In genomic region chr7:69643708-69644445, GRCh38 we compare ENCODE assay signal across 23 cellular contexts. TPM values are rescaled to one million over a fixed set of nuclear protein-coding genes. Genes with fewer than 3 reads are reported as not detected.
DNase-seq lines count a peak whose midpoint lies in the region; ATAC-seq, FAIRE-seq and TF ChIP-seq lines count a peak whose summit lies in the region.
"Had no signal": no experiment of that assay in that cellular context is flagged by ENCODE, and none has a peak within 500 bp of the region (broad histone marks: within the 10 kb centered on the region; RNA-seq: fewer than 3 reads in every experiment).

No MANE protein-coding gene starts in this region.

- peak overlapping the region; percentile 47 for H3K27ac Mint-ChIP-seq in nephron progenitor cell
- H3K27ac Mint-ChIP-seq: activated CD4-positive, alpha-beta T cell treated with anti-CD3 and anti-CD28 coated beads, Interleukin-2, amount 10 ng/mL, durations not matched to agents 24 days and 14 days; B cell; stimulated activated naive B cell treated with anti-CD40 and anti-IgM and Interleukin-4, amounts not matched to agents 10 μg/mL and 1 μg/mL and 100 μg/mL, for 72 hours had no signal

- TF ChIP-seq POLR2A in GM12892 (IDR thresholded peaks at IDR 0.05; ENCODE audit: low read depth, low read length) = no peak

- peak in 7 of 8 donors; percentile 51 to 84 (median 80) for ATAC-seq in heart right ventricle
- ATAC-seq in GM19452 (IDR thresholded peaks at IDR 0.05; ENCODE audit: unreplicated experiment) = no peak
- ATAC-seq: stimulated activated naive B cell treated with anti-CD40 and anti-IgM and Interleukin-4, amounts not matched to agents 10 μg/mL and 1 μg/mL and 100 μg/mL, for 72 hours had no signal

- no peaks in the 10 kb centered on the region for H3K27me3 Mint-ChIP-seq in nephron progenitor cell (ENCODE audit: low read depth, poor library complexity)
- H3K27me3 Mint-ChIP-seq: B cell; stimulated activated naive B cell treated with anti-CD40 and anti-IgM and Interleukin-4, amounts not matched to agents 10 μg/mL and 1 μg/mL and 100 μg/mL, for 72 hours had no signal

- H3K4me1 ChIP-seq in heart right ventricle = peaks cover 0 to 22% (median 11%) of the 10 kb centered on the region in 9 donors

- no peaks in the 10 kb centered on the region for H3K9me3 Mint-ChIP-seq in nephron progenitor cell
- H3K9me3 Mint-ChIP-seq: activated CD4-positive, alpha-beta T cell treated with anti-CD3 and anti-CD28 coated beads, Interleukin-2, amount 10 ng/mL, durations not matched to agents 24 days and 14 days; IgD-negative memory B cell; stimulated activated naive B cell treated with anti-CD40 and anti-IgM and Interleukin-4, amounts not matched to agents 10 μg/mL and 1 μg/mL and 100 μg/mL, for 72 hours had no signal

- no peaks in the 10 kb centered on the region for H3K27me3 ChIP-seq in MG63
- H3K27me3 ChIP-seq in heart right ventricle = no peaks in the 10 kb centered on the region
- H3K27me3 ChIP-seq: ovary, thyroid gland had no signal

- no peak overlapping the region for H3K4me3 Mint-ChIP-seq in nephron progenitor cell
- H3K4me3 Mint-ChIP-seq: activated CD4-positive, alpha-beta T cell treated with anti-CD3 and anti-CD28 coated beads, Interleukin-2, amount 10 ng/mL, durations not matched to agents 24 days and 14 days; B cell; IgD-negative memory B cell; stimulated activated naive B cell treated with anti-CD40 and anti-IgM and Interleukin-4, amounts not matched to agents 10 μg/mL and 1 μg/mL and 100 μg/mL, for 72 hours had no signal

- H3K9me3 ChIP-seq in MG63 (no peaks in the 10 kb centered on the region), heart right ventricle (no peaks in the 10 kb centered on the region)
- H3K9me3 ChIP-seq: ovary, thyroid gland had no signal

- in situ Hi-C loops in KBM-7 (cut with MboI; ENCODE audit: low pct_unique_long_range_greater_than_20kb, low sequenced_read_pairs) = no loop called here

- intact Hi-C loops in heart right ventricle (cut with DNase I) = no loop called here

- H3K4me3 ChIP-seq in MG63 (no peak overlapping the region), heart right ventricle (no peak overlapping the region)
- H3K4me3 ChIP-seq: ovary, thyroid gland had no signal

- no peak overlapping the region for H3K27ac ChIP-seq in heart right ventricle
- H3K27ac ChIP-seq: ovary, thyroid gland had no signal

- H3K4me1 Mint-ChIP-seq in nephron progenitor cell = peaks cover 97% of the 10 kb centered on the region
- H3K4me1 Mint-ChIP-seq: activated CD4-positive, alpha-beta T cell treated with anti-CD3 and anti-CD28 coated beads, Interleukin-2, amount 10 ng/mL, durations not matched to agents 24 days and 14 days had no signal

- H3K36me3 ChIP-seq in MG63 (no peaks in the 10 kb centered on the region), heart right ventricle (no peaks in the 10 kb centered on the region)
- H3K36me3 ChIP-seq: ovary, thyroid gland had no signal

- peak; percentile 36 for FAIRE-seq in GM12892 (lab: Jason Lieb, UNC)

- TF ChIP-seq CTCF in heart right ventricle (IDR thresholded peaks at IDR 0.05) (no peak), nephron progenitor cell (IDR thresholded peaks at IDR 0.05) (no peak)

- DNase-seq in GM12892 (ENCODE audit: insufficient read length) (no peak), MG63 (peak; percentile 15), heart right ventricle (peak in 1 of 2 donors; percentile 19), nephron progenitor cell (no peak), KBM-7 (no peak), NCI-H146 (lab: John Stamatoyannopoulos, UW) (no peak)
- DNase-seq: activated CD4-positive, alpha-beta T cell treated with anti-CD3 and anti-CD28 coated beads, Interleukin-2, amount 10 ng/mL, durations not matched to agents 24 days and 14 days; activated CD8-positive, alpha-beta memory T cell treated with anti-CD3 and anti-CD28 coated beads, Interleukin-2, amount 50 U/mL, for 4 hours; activated effector memory CD4-positive, alpha-beta T cell treated with anti-CD3 and anti-CD28 coated beads, Interleukin-2, amount 50 U/mL, for 16 hours; central memory CD4-positive, alpha-beta T cell; COR-L47; EL; H7; mammary epithelial cell; MV-4-11; NCI-H1930; NCI-H446 treated with DMSO at 0.1 percent for 48 hours; ovary; stimulated activated naive B cell treated with anti-CD40 and anti-IgM and Interleukin-4, amounts not matched to agents 10 μg/mL and 1 μg/mL and 100 μg/mL, for 72 hours; thyroid gland had no signal

- peaks cover 7% of the 10 kb centered on the region for H3K36me3 Mint-ChIP-seq in nephron progenitor cell (ENCODE audit: low read depth)
- H3K36me3 Mint-ChIP-seq: IgD-negative memory B cell; stimulated activated naive B cell treated with anti-CD40 and anti-IgM and Interleukin-4, amounts not matched to agents 10 μg/mL and 1 μg/mL and 100 μg/mL, for 72 hours had no signal

- 65 to 85% methylated on average over 3 of the region's 3 CpGs for WGBS in heart right ventricle, 2 donors

RNA-seq across cellular contexts. Expression of gene AUTS2, which starts 45.6 kb away (rescaled TPM):
- polyA plus RNA-seq in GM12892 (2012; ENCODE audit: missing spikeins) = 12.6 TPM
- 2.2 and 2.7 TPM in 2 replicates for total RNA-seq in MG63 (2014; rRNA removed; shearing (Covaris generic); ENCODE audit: low replicate concordance)
- total RNA-seq in heart right ventricle = 10 to 100 TPM in 1 of 10 donors, 1 to 10 TPM in 9; 5.0 to 11.2 (median 7.9) TPM
- polyA plus RNA-seq in heart right ventricle = 1 to 10 TPM; 1.6 to 7.2 TPM
